Comparison of ENCODE assay signal across 16 cellular contexts in genomic region chr10:530717-531116, GRCh38.
DNase-seq lines count a peak whose midpoint lies in the region; ATAC-seq and TF ChIP-seq lines count a peak whose summit lies in the region.
"Had no signal": no experiment of that assay in that cellular context is flagged by ENCODE, and none has a peak within 500 bp of the region (broad histone marks: within the 10 kb centered on the region; RNA-seq: fewer than 3 reads in every experiment).

No MANE protein-coding gene starts in this region.

- TF ChIP-seq CTCF in natural killer cell (IDR thresholded peaks at IDR 0.05) (no peak), RWPE2 (IDR thresholded peaks at IDR 0.05; ENCODE audit: poor library complexity, severe bottlenecking) (peak; percentile 17), left lung (IDR thresholded peaks at IDR 0.05) (no peak), psoas muscle (IDR thresholded peaks at IDR 0.05) (no peak)

- no peak overlapping the region for H3K27ac ChIP-seq in RWPE2 (ENCODE audit: poor library complexity, severe bottlenecking)
- H3K27ac ChIP-seq in left lung = no peak overlapping the region
- H3K27ac ChIP-seq in psoas muscle = no peak overlapping the region
- H3K27ac ChIP-seq: HL-60 had no signal

- H3K4me3 ChIP-seq in RWPE2 (ENCODE audit: severe bottlenecking) = no peak overlapping the region
- no peak overlapping the region for H3K4me3 ChIP-seq in left lung
- H3K4me3 ChIP-seq in psoas muscle = no peak overlapping the region
- H3K4me3 ChIP-seq: GM12878, HAP-1 had no signal

- in situ Hi-C loops in ACHN (cut with HindIII; ENCODE audit: low pct_ligation_motif_present, low pct_unique_long_range_greater_than_20kb, low sequenced_read_pairs) = no loop called here

- H3K4me1 ChIP-seq in RWPE2 (ENCODE audit: insufficient read depth, poor library complexity, severe bottlenecking) (no peaks in the 10 kb centered on the region), left lung (no peaks in the 10 kb centered on the region), psoas muscle (peaks cover 4% of the 10 kb centered on the region)

- no peaks in the 10 kb centered on the region for H3K36me3 Mint-ChIP-seq in natural killer cell treated with Interleukin-12 subunit alpha and Interleukin-12 subunit beta and Interleukin-15 and Interleukin-18, amount 100 ng/mL, for 72 hours
- H3K36me3 Mint-ChIP-seq in natural killer cell = no peaks in the 10 kb centered on the region

- no peak overlapping the region for H3K4me3 Mint-ChIP-seq in natural killer cell treated with Interleukin-12 subunit alpha and Interleukin-12 subunit beta and Interleukin-15 and Interleukin-18, amount 100 ng/mL, for 72 hours
- H3K4me3 Mint-ChIP-seq in natural killer cell = no peak overlapping the region
- H3K4me3 Mint-ChIP-seq: CD4-positive, alpha-beta T cell had no signal

- H3K4me1 Mint-ChIP-seq in natural killer cell treated with Interleukin-12 subunit alpha and Interleukin-12 subunit beta and Interleukin-15 and Interleukin-18, amount 100 ng/mL, for 72 hours (ENCODE audit: low read depth in 2 of 2) = no peaks in the 10 kb centered on the region
- no peaks in the 10 kb centered on the region for H3K4me1 Mint-ChIP-seq in natural killer cell

- intact Hi-C loops in natural killer cell (cut with micrococcal nuclease) = no loop called here
- intact Hi-C loops in left lung (cut with DNase I) = no loop called here
- intact Hi-C loops in psoas muscle (cut with DNase I) = no loop called here

- DNase-seq in natural killer cell treated with Interleukin-12 subunit alpha and Interleukin-12 subunit beta and Interleukin-15 and Interleukin-18, amount 100 ng/mL, for 72 hours (ENCODE audit: low spot score) = peak; percentile 13
- DNase-seq in natural killer cell (no peak), RWPE2 (ENCODE audit: low spot score) (no peak), mesenteric fat pad (ENCODE audit: low spot score) (peak; percentile 79), left lung (no peak), ACHN (no peak), psoas muscle (no peak)
- DNase-seq: Calu3; CD4-positive, alpha-beta T cell; NCI-H1105 treated with DMSO at 0.1 percent for 48 hours; NCI-H2029 treated with DMSO at 0.1 percent for 48 hours; NCI-H510A; NCI-H82 had no signal

- no peak overlapping the region for H3K27ac Mint-ChIP-seq in natural killer cell treated with Interleukin-12 subunit alpha and Interleukin-12 subunit beta and Interleukin-15 and Interleukin-18, amount 100 ng/mL, for 72 hours
- no peak overlapping the region for H3K27ac Mint-ChIP-seq in natural killer cell
- H3K27ac Mint-ChIP-seq: CD4-positive, alpha-beta T cell had no signal

- H3K9me3 Mint-ChIP-seq in natural killer cell treated with Interleukin-12 subunit alpha and Interleukin-12 subunit beta and Interleukin-15 and Interleukin-18, amount 100 ng/mL, for 72 hours = no peaks in the 10 kb centered on the region
- no peaks in the 10 kb centered on the region for H3K9me3 Mint-ChIP-seq in natural killer cell
- H3K9me3 Mint-ChIP-seq: CD4-positive, alpha-beta T cell had no signal

- H3K36me3 ChIP-seq in RWPE2 (ENCODE audit: low read depth) (no peaks in the 10 kb centered on the region), left lung (no peaks in the 10 kb centered on the region), psoas muscle (ENCODE audit: insufficient read depth in 1 of 2, low read depth in 1 of 2) (no peaks in the 10 kb centered on the region)
- H3K36me3 ChIP-seq: HAP-1 had no signal

- no peaks in the 10 kb centered on the region for H3K27me3 ChIP-seq in RWPE2 (ENCODE audit: insufficient read depth, poor library complexity, severe bottlenecking)
- no peaks in the 10 kb centered on the region for H3K27me3 ChIP-seq in left lung
- no peaks in the 10 kb centered on the region for H3K27me3 ChIP-seq in psoas muscle (ENCODE audit: insufficient read depth in 3 of 3, low read length in 2 of 3)

- no peak for ATAC-seq in natural killer cell treated with Interleukin-12 subunit alpha and Interleukin-12 subunit beta and Interleukin-15 and Interleukin-18, amount 100 ng/mL, for 72 hours
- no peak for ATAC-seq in natural killer cell
- no peak; the same call in 2 of the 3 replicates for ATAC-seq in RWPE2 (ENCODE audit: low read depth)
- no peak for ATAC-seq in left lung
- ATAC-seq in psoas muscle = no peak
- ATAC-seq: GM12878 had no signal

- 92% methylated on average over 16 of the region's 16 CpGs for WGBS in psoas muscle, 3 donors

- no peaks in the 10 kb centered on the region for H3K9me3 ChIP-seq in RWPE2 (ENCODE audit: severe bottlenecking)
- H3K9me3 ChIP-seq in left lung = no peaks in the 10 kb centered on the region
- no peaks in the 10 kb centered on the region for H3K9me3 ChIP-seq in psoas muscle
- H3K9me3 ChIP-seq: HAP-1 had no signal

- peaks cover 19 to 32% of the 10 kb centered on the region in 2 donors for H3K27me3 Mint-ChIP-seq in natural killer cell treated with Interleukin-12 subunit alpha and Interleukin-12 subunit beta and Interleukin-15 and Interleukin-18, amount 100 ng/mL, for 72 hours
- peaks cover 9 to 18% of the 10 kb centered on the region in 2 donors for H3K27me3 Mint-ChIP-seq in natural killer cell (ENCODE audit: low read depth in 2 of 2)

Comparison
In these comparisons a context has a peak if more than half of its experiments do, and no peak if none do; other contexts are left out.
1. DNase-seq: peak in natural killer cell treated with Interleukin-12 subunit alpha and Interleukin-12 subunit beta and Interleukin-15 and Interleukin-18, amount 100 ng/mL, for 72 hours (single experiment) and mesenteric fat pad (single experiment); none in natural killer cell (single experiment), RWPE2 (single experiment), left lung (0 of 2), ACHN (single experiment) and psoas muscle (0 of 2).